In genomic region chr1:66606359-66607142, GRCh38 we compare ENCODE assay signal across 17 cellular contexts.
"Had no signal": no experiment of that assay in that cellular context is flagged by ENCODE, and none has a peak within 500 bp of the region (broad histone marks: within the 10 kb centered on the region; RNA-seq: fewer than 3 reads in every experiment).

No MANE protein-coding gene starts in this region.

- H3K4me3 Mint-ChIP-seq: activated B cell treated with CpG ODN at 0.5 μM for 24 hours; activated CD8-positive, alpha-beta T cell treated with anti-CD3 and anti-CD28 coated beads for 36 hours; activated naive CD8-positive, alpha-beta T cell treated with anti-CD3 and anti-CD28 coated beads for 36 hours; activated T-helper 1 cell treated with anti-CD3 and anti-CD28 coated beads, Interleukin-12 subunit alpha, Interleukin-12 subunit beta, Interleukin-2, Interleukin-4 antibody, amounts not matched to agents 30 ng/mL and 10 ng/mL and 1 ng/mL, durations not matched to agents 14 hours and 24 hours and 36 hours; naive B cell had no signal

- H3K27me3 ChIP-seq: left lung, neutrophil, tibial nerve had no signal

- H2AFZ ChIP-seq: parathyroid adenoma had no signal

- H3K36me3 Mint-ChIP-seq: activated naive CD8-positive, alpha-beta T cell treated with anti-CD3 and anti-CD28 coated beads for 36 hours; naive B cell had no signal

- H3K4me1 Mint-ChIP-seq: activated B cell treated with CpG ODN at 0.5 μM for 24 hours; activated naive CD8-positive, alpha-beta T cell treated with anti-CD3 and anti-CD28 coated beads for 36 hours; naive B cell had no signal

- DNase-seq: activated B cell treated with CpG ODN at 0.5 μM for 24 hours; activated CD4-positive, alpha-beta T cell treated with anti-CD3 and anti-CD28 coated beads for 48 hours; activated CD8-positive, alpha-beta memory T cell treated with anti-CD3 and anti-CD28 coated beads, Interleukin-2, amount 50 U/mL, for 4 hours; activated naive CD8-positive, alpha-beta T cell treated with anti-CD3 and anti-CD28 coated beads for 36 hours; kidney; left lung; mammary epithelial cell; naive B cell; stimulated activated CD4-positive, alpha-beta T cell treated with anti-CD3 and anti-CD28 coated beads, Interleukin-2, amount 100 ng/mL, for 48 hours; stimulated activated naive CD4-positive, alpha-beta T cell; T-helper 2 cell had no signal

- ATAC-seq: activated CD8-positive, alpha-beta T cell treated with anti-CD3 and anti-CD28 coated beads for 36 hours; left lung had no signal

- H3K27ac ChIP-seq: epithelial cell of prostate, left lung, neutrophil, parathyroid adenoma, tibial nerve had no signal

- H3K27ac Mint-ChIP-seq: activated B cell treated with CpG ODN at 0.5 μM for 24 hours; activated CD8-positive, alpha-beta T cell treated with anti-CD3 and anti-CD28 coated beads for 36 hours; activated naive CD8-positive, alpha-beta T cell treated with anti-CD3 and anti-CD28 coated beads for 36 hours; activated T-helper 1 cell treated with anti-CD3 and anti-CD28 coated beads, Interleukin-12 subunit alpha, Interleukin-12 subunit beta, Interleukin-2, Interleukin-4 antibody, amounts not matched to agents 30 ng/mL and 10 ng/mL and 1 ng/mL, durations not matched to agents 14 hours and 24 hours and 36 hours; naive B cell had no signal

- H3K9me3 ChIP-seq: left lung, neutrophil, tibial nerve had no signal

- H3K4me1 ChIP-seq: left lung, parathyroid adenoma, tibial nerve had no signal

- H3K79me2 ChIP-seq: parathyroid adenoma had no signal

- H3K36me3 ChIP-seq: left lung, neutrophil, tibial nerve had no signal

- H3K4me3 ChIP-seq: left lung, tibial nerve had no signal

- H3K9me3 Mint-ChIP-seq: activated B cell treated with CpG ODN at 0.5 μM for 24 hours; activated CD8-positive, alpha-beta T cell treated with anti-CD3 and anti-CD28 coated beads for 36 hours; activated naive CD8-positive, alpha-beta T cell treated with anti-CD3 and anti-CD28 coated beads for 36 hours; activated T-helper 1 cell treated with anti-CD3 and anti-CD28 coated beads, Interleukin-12 subunit alpha, Interleukin-12 subunit beta, Interleukin-2, Interleukin-4 antibody, amounts not matched to agents 30 ng/mL and 10 ng/mL and 1 ng/mL, durations not matched to agents 14 hours and 24 hours and 36 hours; naive B cell had no signal
